Comparison of ENCODE assay signal across 8 cellular contexts in genomic region chr17:68248199-68248825, GRCh38. TPM values are rescaled to one million over a fixed set of nuclear protein-coding genes. Genes with fewer than 3 reads are reported as not detected.
DNase-seq lines count a peak whose midpoint lies in the region; ATAC-seq and TF ChIP-seq lines count a peak whose summit lies in the region.

No MANE protein-coding gene starts in this region.

- H3K9me3 ChIP-seq in CD4-positive, alpha-beta memory T cell (ENCODE audit: control insufficient read depth in 1 of 2, low read length in 2 of 2): no peaks in the 10 kb centered on the region

- CTCF ChIA-PET in CD4-positive, alpha-beta memory T cell (lab: Charles Lee; ENCODE audit: partially characterized antibody): interaction anchor here (0.8 to 3.2 kb wide), 16 partner anchors 10 to 217 kb away, joined by 3 to 19 read pairs (median 4); no protein-coding TSS in a partner anchor
- CTCF ChIA-PET in T-cell (lab: Charles Lee): interaction anchor here (0.9 to 2.5 kb wide), 13 partner anchors 8 to 214 kb away, joined by 3 to 14 read pairs (median 4); partner anchors contain the start of gene WIPI1 (in 1 of the 2)

- H3K36me3 ChIP-seq in CD4-positive, alpha-beta memory T cell (ENCODE audit: insufficient read depth, low read length): no peaks in the 10 kb centered on the region

- peaks cover 44% of the 10 kb centered on the region for H3K4me1 ChIP-seq in CD4-positive, alpha-beta memory T cell (ENCODE audit: insufficient read depth, low read length)

- ATAC-seq in GM19025 (IDR thresholded peaks at IDR 0.05; ENCODE audit: low read depth, unreplicated experiment) (peak; percentile 20), HG03457 (IDR thresholded peaks at IDR 0.05; ENCODE audit: unreplicated experiment) (peak; percentile 18), T-cell (replicated peaks in 1 of 4) (peak in 1 of 4 experiments; percentile 42)
- ATAC-seq in naive thymus-derived CD8-positive, alpha-beta T cell: peak; percentile 27

- no peaks in the 10 kb centered on the region for H3K9me3 Mint-ChIP-seq in CD4-positive, alpha-beta memory T cell
- H3K9me3 Mint-ChIP-seq in T-cell: no peaks in the 10 kb centered on the region
- H3K9me3 Mint-ChIP-seq in naive thymus-derived CD8-positive, alpha-beta T cell: no peaks in the 10 kb centered on the region

- no peaks in the 10 kb centered on the region for H3K27me3 ChIP-seq in CD4-positive, alpha-beta memory T cell (ENCODE audit: insufficient read depth, low read length)

- peak overlapping the region; percentile 99 for H3K27ac ChIP-seq in CD4-positive, alpha-beta memory T cell (ENCODE audit: low read depth, low read length)

- intact Hi-C loops in CD4-positive, alpha-beta memory T cell (cut with micrococcal nuclease): loop anchor here (2.0 to 5.0 kb wide), 3 partner anchors 44 to 64 kb away; partner anchors contain the start of genes ARSG and SLC16A6

- peak; percentile 56 for TF ChIP-seq POLR2A in erythroblast (IDR thresholded peaks at IDR 0.05; ENCODE audit: low read length)

- H3K27ac Mint-ChIP-seq in CD4-positive, alpha-beta memory T cell: peak overlapping the region; percentile 97 to 99 (median 99)
- peak overlapping the region; percentile 92 to 99 for H3K27ac Mint-ChIP-seq in T-cell
- peak overlapping the region; percentile 90 to 99 (median 98) for H3K27ac Mint-ChIP-seq in naive thymus-derived CD8-positive, alpha-beta T cell

- H3K4me3 ChIP-seq in CD4-positive, alpha-beta memory T cell (ENCODE audit: low read length in 2 of 2): peak overlapping the region; percentile 76 to 95

- peak overlapping the region; percentile 85 to 94 (median 94) for H3K4me3 Mint-ChIP-seq in CD4-positive, alpha-beta memory T cell
- H3K4me3 Mint-ChIP-seq in T-cell: peak overlapping the region; percentile 78 to 93 (median 84)
- peak overlapping the region; percentile 91 to 98 (median 94) for H3K4me3 Mint-ChIP-seq in naive thymus-derived CD8-positive, alpha-beta T cell

- peak in 1 of 5 donors; percentile 77 for DNase-seq in CD4-positive, alpha-beta memory T cell
- DNase-seq in T-cell: peak in 5 of 34 experiments; percentile 22 to 49 (median 36)
- DNase-seq in erythroblast (lab: John Stamatoyannopoulos, UW): no peak
- peak in 1 of 10 donors; percentile 63 for DNase-seq in naive thymus-derived CD8-positive, alpha-beta T cell
- no peak for DNase-seq in SHP77 treated with DMSO at 0.1 percent for 48 hours (lab: John Stamatoyannopoulos, UW)
- no peak for DNase-seq in HT-29 (ENCODE audit: low spot score)

- no peaks in the 10 kb centered on the region for H3K27me3 Mint-ChIP-seq in CD4-positive, alpha-beta memory T cell
- no peaks in the 10 kb centered on the region for H3K27me3 Mint-ChIP-seq in T-cell
- H3K27me3 Mint-ChIP-seq in naive thymus-derived CD8-positive, alpha-beta T cell: no peaks in the 10 kb centered on the region

- POLR2A ChIA-PET in CD4-positive, alpha-beta memory T cell (lab: Charles Lee; ENCODE audit: partially characterized antibody): interaction anchor here (0.7 to 4.6 kb wide), 30 partner anchors 8 to 250 kb away, joined by 3 to 106 read pairs (median 8); partner anchors contain the start of genes ARSG, SLC16A6 and WIPI1
- POLR2A ChIA-PET in T-cell (lab: Charles Lee): interaction anchor here in 1 of 2 donors (0.6 to 2.0 kb wide), 9 partner anchors 8 to 209 kb away, joined by 3 to 8 read pairs (median 4); partner anchors contain the start of gene WIPI1
- POLR2A ChIA-PET in naive thymus-derived CD8-positive, alpha-beta T cell (lab: Charles Lee): interaction anchor here (0.6 to 4.8 kb wide), 21 partner anchors 10 to 216 kb away, joined by 3 to 95 read pairs (median 6); partner anchors contain the start of genes ARSG, SLC16A6 and WIPI1

- peaks cover 10 to 35% of the 10 kb centered on the region in 2 donors for H3K36me3 Mint-ChIP-seq in CD4-positive, alpha-beta memory T cell
- H3K36me3 Mint-ChIP-seq in T-cell: peaks cover 14% of the 10 kb centered on the region
- peaks cover 0 to 26% (median 7%) of the 10 kb centered on the region in 3 donors for H3K36me3 Mint-ChIP-seq in naive thymus-derived CD8-positive, alpha-beta T cell

- peaks cover 38 to 66% (median 43%) of the 10 kb centered on the region in 4 donors for H3K4me1 Mint-ChIP-seq in CD4-positive, alpha-beta memory T cell
- H3K4me1 Mint-ChIP-seq in T-cell: peaks cover 37 to 63% (median 43%) of the 10 kb centered on the region in 3 donors
- peaks cover 14 to 54% (median 38%) of the 10 kb centered on the region in 4 donors for H3K4me1 Mint-ChIP-seq in naive thymus-derived CD8-positive, alpha-beta T cell

RNA-seq across cellular contexts. Expression of gene AMZ2, which starts 0.5 kb away (rescaled TPM):
- total RNA-seq in CD4-positive, alpha-beta memory T cell: 10 to 100 TPM; 66.1 to 81.2 TPM
- 100 to 1,000 TPM; 114 to 161 TPM for polyA plus RNA-seq in CD4-positive, alpha-beta memory T cell
- total RNA-seq in T-cell: 10 to 100 TPM; 50.9 to 81.8 (median 60.5) TPM
- total RNA-seq in naive thymus-derived CD8-positive, alpha-beta T cell: 10 to 100 TPM; 72.4 to 72.7 TPM
- polyA plus RNA-seq in naive thymus-derived CD8-positive, alpha-beta T cell: 100 to 1,000 TPM in 1 of 3 donors, 10 to 100 TPM in 2; 89.0 to 125 (median 94.6) TPM
- 12.4 and 20.0 TPM in 2 replicates for total RNA-seq in HT-29 (2014; rRNA removed; shearing (Covaris generic))

RNA-seq across cellular contexts. Expression of gene SLC16A6, which starts 42.6 kb away (rescaled TPM):
- total RNA-seq in CD4-positive, alpha-beta memory T cell: 1 to 10 TPM; 6.9 to 7.4 TPM
- polyA plus RNA-seq in CD4-positive, alpha-beta memory T cell: 1 to 10 TPM; 1.7 to 2.0 TPM
- total RNA-seq in T-cell: 10 to 100 TPM in 1 of 5 donors, 1 to 10 TPM in 4; 4.4 to 10.5 (median 7.0) TPM
- 1 to 10 TPM; 6.4 to 6.9 TPM for total RNA-seq in naive thymus-derived CD8-positive, alpha-beta T cell
- 1 to 10 TPM in 2 of 3 donors, under 1 TPM in 1; 0.61 to 2.6 (median 1.5) TPM for polyA plus RNA-seq in naive thymus-derived CD8-positive, alpha-beta T cell
- total RNA-seq in HT-29 (2014; rRNA removed; shearing (Covaris generic)): 1.3 TPM in 1 of 2 replicates, not detected in the other

RNA-seq across cellular contexts. Expression of gene ARSG, which starts 43.0 kb away (rescaled TPM):
- 10 to 100 TPM; 13.6 to 19.1 TPM for total RNA-seq in CD4-positive, alpha-beta memory T cell
- polyA plus RNA-seq in CD4-positive, alpha-beta memory T cell: 10 to 100 TPM; 10.4 to 12.6 TPM
- total RNA-seq in T-cell: 10 to 100 TPM; 14.5 to 22.9 (median 17.8) TPM
- 10 to 100 TPM; 12.1 to 15.1 TPM for total RNA-seq in naive thymus-derived CD8-positive, alpha-beta T cell
- polyA plus RNA-seq in naive thymus-derived CD8-positive, alpha-beta T cell: 10 to 100 TPM; 10.4 to 13.7 (median 12.9) TPM
- 2.0 and 2.1 TPM in 2 replicates for total RNA-seq in HT-29 (2014; rRNA removed; shearing (Covaris generic))
